In the genomic region with DNA sequence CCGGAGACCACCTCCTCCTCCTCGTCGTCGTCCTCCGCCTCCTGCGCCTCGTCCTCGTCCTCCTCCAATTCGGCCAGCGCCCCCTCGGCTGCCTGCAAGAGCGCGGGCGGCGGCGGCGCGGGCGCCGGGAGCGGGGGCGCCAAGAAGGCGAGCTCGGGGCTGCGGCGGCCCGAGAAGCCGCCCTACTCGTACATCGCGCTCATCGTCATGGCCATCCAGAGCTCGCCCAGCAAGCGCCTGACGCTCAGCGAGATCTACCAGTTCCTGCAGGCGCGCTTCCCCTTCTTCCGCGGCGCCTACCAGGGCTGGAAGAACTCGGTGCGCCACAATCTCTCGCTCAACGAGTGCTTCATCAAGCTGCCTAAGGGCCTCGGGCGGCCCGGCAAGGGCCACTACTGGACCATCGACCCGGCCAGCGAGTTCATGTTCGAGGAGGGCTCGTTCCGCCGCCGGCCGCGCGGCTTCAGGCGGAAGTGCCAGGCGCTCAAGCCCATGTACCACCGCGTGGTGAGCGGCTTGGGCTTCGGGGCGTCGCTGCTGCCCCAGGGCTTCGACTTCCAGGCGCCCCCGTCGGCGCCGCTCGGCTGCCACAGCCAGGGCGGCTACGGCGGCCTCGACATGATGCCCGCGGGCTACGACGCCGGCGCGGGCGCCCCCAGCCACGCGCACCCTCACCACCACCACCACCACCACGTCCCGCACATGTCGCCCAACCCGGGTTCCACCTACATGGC, we compare ENCODE assay signal across 9 cellular contexts. TPM values are rescaled to one million over a fixed set of nuclear protein-coding genes. Genes with fewer than 3 reads are reported as not detected.
DNase-seq lines count a peak whose midpoint lies in the region; ATAC-seq and TF ChIP-seq lines count a peak whose summit lies in the region.
"Had no signal": no experiment of that assay in that cellular context is flagged by ENCODE, and none has a peak within 500 bp of the region (broad histone marks: within the 10 kb centered on the region; RNA-seq: fewer than 3 reads in every experiment).

No MANE protein-coding gene starts in this region.

- under 1% methylated on average over 92 of the region's 92 CpGs for WGBS in right cardiac atrium

- H2AFZ ChIP-seq in PC-9, result no peak overlapping the region

- H3K27me3 ChIP-seq in right cardiac atrium (ENCODE audit: control insufficient read depth, insufficient read depth) (no peaks in the 10 kb centered on the region), skeletal muscle tissue (ENCODE audit: control insufficient read depth in 3 of 3, insufficient read depth in 3 of 3, low read length in 3 of 3) (peaks cover 83 to 89% (median 86%) of the 10 kb centered on the region in 3 donors), PC-9 (ENCODE audit: insufficient read depth, low read depth) (no peaks in the 10 kb centered on the region)

- ATAC-seq in right cardiac atrium (peak; percentile 22 to 45), HG02973 (IDR thresholded peaks at IDR 0.05; ENCODE audit: unreplicated experiment) (no peak)

- H3K27me3 Mint-ChIP-seq in activated CD4-positive, alpha-beta T cell treated with anti-CD3 and anti-CD28 coated beads, Interleukin-2, amount 10 ng/mL, durations not matched to agents 7 days and 5 days, result peaks cover 79% of the 10 kb centered on the region
- peaks cover 77% of the 10 kb centered on the region for H3K27me3 Mint-ChIP-seq in activated T-helper 1 cell treated with anti-CD3 and anti-CD28 coated beads, Interleukin-12 subunit alpha, Interleukin-12 subunit beta, Interleukin-2, Interleukin-4 antibody, amounts not matched to agents 30 ng/mL and 10 ng/mL and 1 ng/mL, durations not matched to agents 14 hours and 24 hours and 36 hours (ENCODE audit: insufficient read depth)

- no peaks in the 10 kb centered on the region for H3K9me3 Mint-ChIP-seq in activated CD4-positive, alpha-beta T cell treated with anti-CD3 and anti-CD28 coated beads, Interleukin-2, amount 10 ng/mL, durations not matched to agents 7 days and 5 days
- H3K9me3 Mint-ChIP-seq in activated T-helper 1 cell treated with anti-CD3 and anti-CD28 coated beads, Interleukin-12 subunit alpha, Interleukin-12 subunit beta, Interleukin-2, Interleukin-4 antibody, amounts not matched to agents 30 ng/mL and 10 ng/mL and 1 ng/mL, durations not matched to agents 14 hours and 24 hours and 36 hours, result no peaks in the 10 kb centered on the region

- TF ChIP-seq CTCF in PC-9 (conservative IDR thresholded peaks at IDR 0.05), result no peak

- H3K4me1 ChIP-seq in right cardiac atrium (ENCODE audit: control insufficient read depth, insufficient read depth, low read length) (no peaks in the 10 kb centered on the region), skeletal muscle tissue (ENCODE audit: control insufficient read depth in 3 of 3, insufficient read depth in 3 of 3, low read length in 3 of 3) (peaks cover 6 to 22% (median 8%) of the 10 kb centered on the region in 3 donors), PC-9 (replicated peaks; ENCODE audit: insufficient read depth) (no peaks in the 10 kb centered on the region)

- H3K4me3 ChIP-seq in right cardiac atrium (ENCODE audit: low read length) (peak overlapping the region; percentile 73), skeletal muscle tissue (ENCODE audit: low read length in 3 of 3) (peak overlapping the region; percentile 30 to 68 (median 57)), PC-9 (no peak overlapping the region)

- POLR2A ChIA-PET in activated CD4-positive, alpha-beta T cell treated with anti-CD3 and anti-CD28 coated beads, Interleukin-2, amount 10 ng/mL, durations not matched to agents 7 days and 5 days (lab: Charles Lee), result no interaction called here
- POLR2A ChIA-PET in PC-9 (lab: Charles Lee; ENCODE audit: unreplicated experiment), result interaction anchor here (0.6 kb wide), 1 partner anchor 831 kb away, joined by 5 read pairs; no protein-coding TSS in a partner anchor

- no peaks in the 10 kb centered on the region for H3K36me3 Mint-ChIP-seq in activated CD4-positive, alpha-beta T cell treated with anti-CD3 and anti-CD28 coated beads, Interleukin-2, amount 10 ng/mL, durations not matched to agents 7 days and 5 days (ENCODE audit: low read depth)
- no peaks in the 10 kb centered on the region for H3K36me3 Mint-ChIP-seq in activated T-helper 1 cell treated with anti-CD3 and anti-CD28 coated beads, Interleukin-12 subunit alpha, Interleukin-12 subunit beta, Interleukin-2, Interleukin-4 antibody, amounts not matched to agents 30 ng/mL and 10 ng/mL and 1 ng/mL, durations not matched to agents 14 hours and 24 hours and 36 hours (ENCODE audit: low read depth)

- intact Hi-C loops in activated T-helper 1 cell treated with anti-CD3 and anti-CD28 coated beads, Interleukin-12 subunit alpha, Interleukin-12 subunit beta, Interleukin-2, Interleukin-4 antibody, amounts not matched to agents 30 ng/mL and 10 ng/mL and 1 ng/mL, durations not matched to agents 14 hours and 24 hours and 36 hours (cut with micrococcal nuclease), result no loop called here
- intact Hi-C loops in right cardiac atrium (cut with DNase I), result loop anchor here in 1 of 4 donors (10.0 kb wide), 1 partner anchor 795 kb away; no protein-coding TSS in a partner anchor
- intact Hi-C loops in PC-9 (cut with micrococcal nuclease; ENCODE audit: unreplicated experiment), result no loop called here

- H3K36me3 ChIP-seq in skeletal muscle tissue (ENCODE audit: control insufficient read depth in 3 of 3, insufficient read depth in 3 of 3, low read length in 3 of 3), result no peaks in the 10 kb centered on the region
- H3K36me3 ChIP-seq in PC-9 (ENCODE audit: low read depth), result no peaks in the 10 kb centered on the region

- H3K27ac ChIP-seq in right cardiac atrium (ENCODE audit: low read length) (no peak overlapping the region), skeletal muscle tissue (ENCODE audit: low read depth, low read length) (no peak overlapping the region), PC-9 (no peak overlapping the region)

- CTCF ChIA-PET in activated CD4-positive, alpha-beta T cell treated with anti-CD3 and anti-CD28 coated beads, Interleukin-2, amount 10 ng/mL, durations not matched to agents 7 days and 5 days (lab: Charles Lee), result interaction anchor here (1.0 kb wide), 1 partner anchor 9 kb away, joined by 3 read pairs; no protein-coding TSS in a partner anchor
- CTCF ChIA-PET in PC-9 (lab: Charles Lee), result no interaction called here

- peaks cover 21% of the 10 kb centered on the region for H3K4me1 Mint-ChIP-seq in activated CD4-positive, alpha-beta T cell treated with anti-CD3 and anti-CD28 coated beads, Interleukin-2, amount 10 ng/mL, durations not matched to agents 7 days and 5 days
- peaks cover 4% of the 10 kb centered on the region for H3K4me1 Mint-ChIP-seq in activated T-helper 1 cell treated with anti-CD3 and anti-CD28 coated beads, Interleukin-12 subunit alpha, Interleukin-12 subunit beta, Interleukin-2, Interleukin-4 antibody, amounts not matched to agents 30 ng/mL and 10 ng/mL and 1 ng/mL, durations not matched to agents 14 hours and 24 hours and 36 hours (ENCODE audit: low read depth)

- H4K20me1 ChIP-seq in PC-9 (ENCODE audit: insufficient read depth), result no peaks in the 10 kb centered on the region

- H3K9me2 ChIP-seq in PC-9 (ENCODE audit: insufficient read depth), result no peaks in the 10 kb centered on the region

- no TSS peak for BruUV-seq in PC-9 (replicated peaks; lab: Mats Ljungman, UMichigan)

- no peaks in the 10 kb centered on the region for H3K9me3 ChIP-seq in right cardiac atrium (ENCODE audit: control insufficient read depth, low read length)
- H3K9me3 ChIP-seq in skeletal muscle tissue (ENCODE audit: control insufficient read depth in 3 of 3, low read length in 3 of 3), result no peaks in the 10 kb centered on the region
- H3K9me3 ChIP-seq in PC-9 (ENCODE audit: insufficient read depth, low read depth), result no peaks in the 10 kb centered on the region

- DNase-seq in activated CD4-positive, alpha-beta T cell treated with anti-CD3 and anti-CD28 coated beads, Interleukin-2, amount 10 ng/mL, durations not matched to agents 7 days and 5 days, result no peak
- DNase-seq in activated CD4-positive, alpha-beta T cell treated with anti-CD3 and anti-CD28 coated beads for 4 hours, result no peak
- DNase-seq in activated T-helper 1 cell treated with anti-CD3 and anti-CD28 coated beads, Interleukin-12 subunit alpha, Interleukin-12 subunit beta, Interleukin-2, Interleukin-4 antibody, amounts not matched to agents 30 ng/mL and 10 ng/mL and 1 ng/mL, durations not matched to agents 14 hours and 24 hours and 36 hours (ENCODE audit: low spot score), result no peak
- DNase-seq in right cardiac atrium, result peak in 2 of 3 donors; percentile 31 to 72
- no peak for DNase-seq in midbrain (lab: John Stamatoyannopoulos, UW)
- no peak for DNase-seq in PC-9

- H3K4me2 ChIP-seq in PC-9, result no peak overlapping the region

- H3K9ac ChIP-seq in skeletal muscle tissue (ENCODE audit: low read depth in 1 of 3, low read length in 3 of 3), result peak overlapping the region in 1 of 3 donors; percentile 45

- no peaks in the 10 kb centered on the region for H3K79me2 ChIP-seq in PC-9 (ENCODE audit: low read depth)

- H3K4me3 Mint-ChIP-seq in activated CD4-positive, alpha-beta T cell treated with anti-CD3 and anti-CD28 coated beads, Interleukin-2, amount 10 ng/mL, durations not matched to agents 7 days and 5 days, result peak overlapping the region; percentile 11
- H3K4me3 Mint-ChIP-seq in activated T-helper 1 cell treated with anti-CD3 and anti-CD28 coated beads, Interleukin-12 subunit alpha, Interleukin-12 subunit beta, Interleukin-2, Interleukin-4 antibody, amounts not matched to agents 30 ng/mL and 10 ng/mL and 1 ng/mL, durations not matched to agents 14 hours and 24 hours and 36 hours, result peak overlapping the region; percentile 53

- H3F3A ChIP-seq in PC-9 (ENCODE audit: insufficient read depth, low read depth), result no peaks in the 10 kb centered on the region

- H3K27ac Mint-ChIP-seq in activated CD4-positive, alpha-beta T cell treated with anti-CD3 and anti-CD28 coated beads, Interleukin-2, amount 10 ng/mL, durations not matched to agents 7 days and 5 days, result no peak overlapping the region
- H3K27ac Mint-ChIP-seq in activated T-helper 1 cell treated with anti-CD3 and anti-CD28 coated beads, Interleukin-12 subunit alpha, Interleukin-12 subunit beta, Interleukin-2, Interleukin-4 antibody, amounts not matched to agents 30 ng/mL and 10 ng/mL and 1 ng/mL, durations not matched to agents 14 hours and 24 hours and 36 hours, result peak overlapping the region; percentile 75

RNA-seq across cellular contexts. Expression of a gene that starts 0.9 kb away (rescaled TPM):
- total RNA-seq in activated CD4-positive, alpha-beta T cell treated with anti-CD3 and anti-CD28 coated beads, Interleukin-2, amount 10 ng/mL, durations not matched to agents 7 days and 5 days, result not detected
- total RNA-seq in activated T-helper 1 cell treated with anti-CD3 and anti-CD28 coated beads, Interleukin-12 subunit alpha, Interleukin-12 subunit beta, Interleukin-2, Interleukin-4 antibody, amounts not matched to agents 30 ng/mL and 10 ng/mL and 1 ng/mL, durations not matched to agents 14 hours and 24 hours and 36 hours, result not detected in 2 replicates
- total RNA-seq in right cardiac atrium (under 1 TPM in 3 of 4 donors, not detected in 1; 0.31 to 0.78 (median 0.53) TPM), skeletal muscle tissue (0.52 TPM), PC-9 (2021) (not detected in 2 replicates)
- polyA plus RNA-seq in right cardiac atrium, result 0.43 TPM
- total RNA-seq: activated CD8-positive, alpha-beta memory T cell treated with anti-CD3 and anti-CD28 coated beads for 36 hours had no signal

Comparison
In these comparisons a context has a peak if more than half of its experiments do, and no peak if none do; other contexts are left out.
1. DNase-seq: peak in right cardiac atrium (2 of 3); none in activated CD4-positive, alpha-beta T cell treated with anti-CD3 and anti-CD28 coated beads, Interleukin-2, amount 10 ng/mL, durations not matched to agents 7 days and 5 days (single experiment), activated CD4-positive, alpha-beta T cell treated with anti-CD3 and anti-CD28 coated beads for 4 hours (0 of 2), activated T-helper 1 cell treated with anti-CD3 and anti-CD28 coated beads, Interleukin-12 subunit alpha, Interleukin-12 subunit beta, Interleukin-2, Interleukin-4 antibody, amounts not matched to agents 30 ng/mL and 10 ng/mL and 1 ng/mL, durations not matched to agents 14 hours and 24 hours and 36 hours (single experiment), midbrain (single experiment) and PC-9 (0 of 2).